ENCODE assay signal across 14 cellular contexts in genomic region chr7:98249106-98249505, GRCh38. TPM values are rescaled to one million over a fixed set of nuclear protein-coding genes. Genes with fewer than 3 reads are reported as not detected.
A peak's percentile ranks its signal among the peaks of the same experiment; 100 is the strongest.
DNase-seq lines count a peak whose midpoint lies in the region; ATAC-seq, FAIRE-seq and TF ChIP-seq lines count a peak whose summit lies in the region.
"Had no signal": no experiment of that assay in that cellular context is flagged by ENCODE, and none has a peak within 500 bp of the region (broad histone marks: within the 10 kb centered on the region; RNA-seq: fewer than 3 reads in every experiment).

No MANE protein-coding gene starts in this region.

- H3K4me1 Mint-ChIP-seq in stimulated activated naive CD8-positive, alpha-beta T cell treated with anti-CD3 and anti-CD28 coated beads, Interleukin-15, Interleukin-2, amounts not matched to agents 100 ng/mL and 50 ng/mL, for 24 hours (ENCODE audit: low read depth), result peaks cover 49% of the 10 kb centered on the region
- peaks cover 23% of the 10 kb centered on the region for H3K4me1 Mint-ChIP-seq in WTC11

- peaks cover 11% of the 10 kb centered on the region for H3K36me3 Mint-ChIP-seq in stimulated activated naive CD8-positive, alpha-beta T cell treated with anti-CD3 and anti-CD28 coated beads, Interleukin-15, Interleukin-2, amounts not matched to agents 100 ng/mL and 50 ng/mL, for 24 hours (ENCODE audit: low read depth)
- H3K36me3 Mint-ChIP-seq in WTC11, result no peaks in the 10 kb centered on the region; the same call in 1 of the 2 replicates

- no peaks in the 10 kb centered on the region for H3K9me3 Mint-ChIP-seq in stimulated activated naive CD8-positive, alpha-beta T cell treated with anti-CD3 and anti-CD28 coated beads, Interleukin-15, Interleukin-2, amounts not matched to agents 100 ng/mL and 50 ng/mL, for 24 hours
- H3K9me3 Mint-ChIP-seq in WTC11, result no peaks in the 10 kb centered on the region

- no peak overlapping the region for H3K9ac ChIP-seq in HepG2 (ENCODE audit: insufficient read depth, low read depth, low read length)

- H3K4me2 ChIP-seq in HepG2 (ENCODE audit: low read depth, low read length), result no peak overlapping the region

- TF ChIP-seq POLR2A in HepG2 (IDR thresholded peaks at IDR 0.05; ENCODE audit: insufficient read depth in 1 of 2, low read depth in 2 of 2, low read length in 2 of 2), result no peak

- intact Hi-C loops in HepG2 (cut with micrococcal nuclease; ENCODE audit: unreplicated experiment), result no loop called here

- DNase-seq in stimulated activated naive CD8-positive, alpha-beta T cell treated with anti-CD3 and anti-CD28 coated beads, Interleukin-15, Interleukin-2, amounts not matched to agents 100 U/mL and 50 U/mL, for 24 hours, result no peak
- DNase-seq in WTC11 (ENCODE audit: low spot score), result no peak
- DNase-seq in HepG2 (ENCODE audit: low spot score), result no peak
- no peak for DNase-seq in GM03348 (ENCODE audit: low spot score)
- DNase-seq: activated CD4-positive, alpha-beta T cell treated with anti-CD3 and anti-CD28 coated beads for 48 hours; Calu3; NCI-H1092 treated with DMSO at 0.1 percent for 48 hours; testis had no signal

- H3K27ac ChIP-seq in HepG2 (ENCODE audit: extremely low read length, insufficient read depth, low read length), result no peak overlapping the region
- H3K27ac ChIP-seq: cardiac muscle cell, testis had no signal

- H4K20me1 ChIP-seq in HepG2 (ENCODE audit: insufficient read depth, low read length), result no peaks in the 10 kb centered on the region

- peaks cover 19% of the 10 kb centered on the region for H3K4me1 ChIP-seq in HepG2 (ENCODE audit: insufficient read depth, low read length)

- no peak overlapping the region for H2AFZ ChIP-seq in HepG2 (ENCODE audit: low read length)

- no peaks in the 10 kb centered on the region; a peak in 1 of 5 replicates for H3K27me3 ChIP-seq in HepG2 (ENCODE audit: control insufficient read depth in 1 of 2, insufficient read depth in 2 of 2, low read length in 2 of 2)
- H3K27me3 ChIP-seq: cardiac muscle cell, testis had no signal

- H3K27ac Mint-ChIP-seq in stimulated activated naive CD8-positive, alpha-beta T cell treated with anti-CD3 and anti-CD28 coated beads, Interleukin-15, Interleukin-2, amounts not matched to agents 100 ng/mL and 50 ng/mL, for 24 hours, result peak overlapping the region; percentile 93
- H3K27ac Mint-ChIP-seq in WTC11, result no peak overlapping the region

- no peaks in the 10 kb centered on the region for H3K27me3 Mint-ChIP-seq in stimulated activated naive CD8-positive, alpha-beta T cell treated with anti-CD3 and anti-CD28 coated beads, Interleukin-15, Interleukin-2, amounts not matched to agents 100 ng/mL and 50 ng/mL, for 24 hours
- no peaks in the 10 kb centered on the region for H3K27me3 Mint-ChIP-seq in WTC11 (ENCODE audit: low read depth)

- TF ChIP-seq CTCF in WTC11 (IDR thresholded peaks at IDR 0.05), result no peak
- no peak for TF ChIP-seq CTCF in HepG2 (CRISPR knock-in tag; IDR thresholded peaks at IDR 0.05)

- CTCF ChIA-PET in WTC11 (lab: Charles Lee) (interaction anchor here (0.7 to 1.3 kb wide), 3 partner anchors 10 to 497 kb away, joined by 3 to 6 read pairs (median 3); no protein-coding TSS in a partner anchor), HepG2 (lab: Yijun Ruan, JAX; ENCODE audit: low intra/inter-chr PET ratio, low total read pairs) (no interaction called here)

- in situ Hi-C loops in HepG2 (cut with HindIII; ENCODE audit: extremely low pct_ligation_motif_present, low pct_unique_long_range_greater_than_20kb), result no loop called here

- H3K79me2 ChIP-seq in HepG2 (ENCODE audit: insufficient read depth, low read length), result peaks cover 15% of the 10 kb centered on the region

- WGBS in HepG2 (ENCODE audit: low lambda C conversion rate), result 92% methylated on average over 6 of the region's 6 CpGs

- POLR2A ChIA-PET in WTC11 (lab: Charles Lee), result interaction anchor here (0.6 kb wide), 1 partner anchor 16 kb away, joined by 4 read pairs; no protein-coding TSS in a partner anchor
- POLR2A ChIA-PET in HepG2 (lab: Yijun Ruan, JAX), result no interaction called here

- BruUV-seq in HepG2 (replicated peaks; lab: Mats Ljungman, UMichigan), result no TSS peak

- no peak overlapping the region for H3K4me3 ChIP-seq in HepG2 (replicated peaks in 1 of 3; ENCODE audit: insufficient read depth in 1 of 3, low read depth in 2 of 3, low read length in 3 of 3)
- H3K4me3 ChIP-seq: cardiac muscle cell, testis had no signal

- peak overlapping the region; percentile 48 for H3K4me3 Mint-ChIP-seq in stimulated activated naive CD8-positive, alpha-beta T cell treated with anti-CD3 and anti-CD28 coated beads, Interleukin-15, Interleukin-2, amounts not matched to agents 100 ng/mL and 50 ng/mL, for 24 hours
- H3K4me3 Mint-ChIP-seq in WTC11, result no peak overlapping the region

- no peaks in the 10 kb centered on the region for H3K36me3 ChIP-seq in HepG2 (replicated peaks in 1 of 2; ENCODE audit: control insufficient read depth in 1 of 2, insufficient read depth in 2 of 2, low read length in 2 of 2)
- H3K36me3 ChIP-seq: cardiac muscle cell had no signal

- ATAC-seq in stimulated activated naive CD8-positive, alpha-beta T cell treated with anti-CD3 and anti-CD28 coated beads, Interleukin-15, Interleukin-2, amounts not matched to agents 100 U/mL and 50 U/mL, for 24 hours, result no peak
- ATAC-seq in WTC11, result no peak
- no peak for ATAC-seq in HepG2
- no peak for ATAC-seq in HG03159 (IDR thresholded peaks at IDR 0.05; ENCODE audit: unreplicated experiment)
- ATAC-seq in GM18511 (IDR thresholded peaks at IDR 0.05; ENCODE audit: unreplicated experiment), result no peak
- ATAC-seq in HG03196 (IDR thresholded peaks at IDR 0.05; ENCODE audit: unreplicated experiment), result no peak

- FAIRE-seq in HepG2 (lab: Jason Lieb, UNC), result no peak
- FAIRE-seq: H1 had no signal

- TF ChIP-seq EP300 in HepG2 (IDR thresholded peaks at IDR 0.05; ENCODE audit: low read depth in 2 of 2, low read length in 2 of 2) (no peak), HepG2 (CRISPR knock-in tag; IDR thresholded peaks at IDR 0.05; ENCODE audit: borderline replicate concordance) (no peak)

- no peak for TF ChIP-seq RAD21 in HepG2 (CRISPR knock-in tag; IDR thresholded peaks at IDR 0.05)

- no peaks in the 10 kb centered on the region for H3K9me3 ChIP-seq in HepG2 (ENCODE audit: low read length)
- H3K9me3 ChIP-seq: testis had no signal

RNA-seq across cellular contexts. Expression of gene TECPR1, which starts 2.9 kb away (rescaled TPM):
- total RNA-seq in WTC11 (2021) (17.6 to 21.5 TPM (median 18.4 TPM) in 3 replicates), HepG2 (2016; rRNA removed; fragmentation: Illumina TruSeq; extraction: Trizol) (6.3 and 8.3 TPM in 2 replicates)
- total RNA-seq in HepG2 (2016; cell fraction: cytosol; rRNA removed; fragmentation: Illumina TruSeq; extraction: Trizol; ENCODE audit: low read depth), result 1.5 and 2.3 TPM in 2 replicates
- total RNA-seq in HepG2 (2016; cell fraction: insoluble cytoplasmic fraction; rRNA removed; fragmentation: Illumina TruSeq; extraction: Trizol), result 5.7 and 9.5 TPM in 2 replicates
- total RNA-seq in HepG2 (2016; cell fraction: membrane; rRNA removed; fragmentation: Illumina TruSeq; extraction: Trizol), result 2.0 and 2.8 TPM in 2 replicates
- 10.0 and 10.5 TPM in 2 replicates for total RNA-seq in HepG2 (2016; cell fraction: nucleus; rRNA removed; fragmentation: Illumina TruSeq; extraction: Trizol)
- 2.3 and 2.5 TPM in 2 replicates for polyA plus RNA-seq in HepG2 (2011; rRNA removed)
- polyA plus RNA-seq in HepG2 (2011; cell fraction: cytosol; rRNA removed), result 1.4 and 2.3 TPM in 2 replicates
- polyA plus RNA-seq in HepG2 (2011; cell fraction: nucleus; rRNA removed), result 15.9 and 17.4 TPM in 2 replicates
- 4.7 and 7.6 TPM in 2 replicates for polyA plus RNA-seq in HepG2 (2012)
- 0.37 and 0.40 TPM in 2 replicates for polyA plus RNA-seq in HepG2 (2016; cell fraction: cytosol; fragmentation: Illumina TruSeq; extraction: Trizol; ENCODE audit: low read depth)
- polyA plus RNA-seq in HepG2 (2016; cell fraction: insoluble cytoplasmic fraction; fragmentation: Illumina TruSeq; extraction: Trizol; ENCODE audit: low read depth), result 2.7 and 2.9 TPM in 2 replicates
- polyA plus RNA-seq in HepG2 (2016; cell fraction: membrane; fragmentation: Illumina TruSeq; extraction: Trizol; ENCODE audit: low read depth), result 0.61 and 0.71 TPM in 2 replicates
- 15.6 and 16.9 TPM in 2 replicates for polyA plus RNA-seq in HepG2 (2016; cell fraction: nucleus; fragmentation: Illumina TruSeq; extraction: Trizol; ENCODE audit: insufficient read depth, low read depth)
- 2.3 and 6.5 TPM in 2 replicates for polyA minus RNA-seq in HepG2 (2011; rRNA and poly(A)+ RNA removed; ENCODE audit: low replicate concordance)
- polyA minus RNA-seq in HepG2 (2011; cell fraction: cytosol; rRNA and poly(A)+ RNA removed), result 2.5 and 4.0 TPM in 2 replicates
- polyA minus RNA-seq in HepG2 (2011; cell fraction: nucleus; rRNA and poly(A)+ RNA removed), result 5.9 and 7.1 TPM in 2 replicates

RNA-seq across cellular contexts. Expression of gene BRI3, which starts 32.4 kb away (rescaled TPM):
- total RNA-seq in WTC11 (2021) (108 to 112 TPM (median 110 TPM) in 3 replicates), HepG2 (2016; rRNA removed; fragmentation: Illumina TruSeq; extraction: Trizol) (37.2 and 54.0 TPM in 2 replicates)
- total RNA-seq in HepG2 (2016; cell fraction: cytosol; rRNA removed; fragmentation: Illumina TruSeq; extraction: Trizol; ENCODE audit: low read depth), result 362 and 379 TPM in 2 replicates
- 32.4 and 58.8 TPM in 2 replicates for total RNA-seq in HepG2 (2016; cell fraction: insoluble cytoplasmic fraction; rRNA removed; fragmentation: Illumina TruSeq; extraction: Trizol)
- total RNA-seq in HepG2 (2016; cell fraction: membrane; rRNA removed; fragmentation: Illumina TruSeq; extraction: Trizol), result 234 and 253 TPM in 2 replicates
- 25.6 and 29.4 TPM in 2 replicates for total RNA-seq in HepG2 (2016; cell fraction: nucleus; rRNA removed; fragmentation: Illumina TruSeq; extraction: Trizol)
- 103 and 113 TPM in 2 replicates for polyA plus RNA-seq in HepG2 (2011; rRNA removed)
- 80.0 TPM in 2 replicates for polyA plus RNA-seq in HepG2 (2011; cell fraction: cytosol; rRNA removed)
- 27.5 and 33.8 TPM in 2 replicates for polyA plus RNA-seq in HepG2 (2011; cell fraction: nucleus; rRNA removed)
- polyA plus RNA-seq in HepG2 (2012), result 83.2 and 95.1 TPM in 2 replicates
- polyA plus RNA-seq in HepG2 (2016; cell fraction: cytosol; fragmentation: Illumina TruSeq; extraction: Trizol; ENCODE audit: low read depth), result 889 and 952 TPM in 2 replicates
- 61.2 and 81.9 TPM in 2 replicates for polyA plus RNA-seq in HepG2 (2016; cell fraction: insoluble cytoplasmic fraction; fragmentation: Illumina TruSeq; extraction: Trizol; ENCODE audit: low read depth)
- 488 and 495 TPM in 2 replicates for polyA plus RNA-seq in HepG2 (2016; cell fraction: membrane; fragmentation: Illumina TruSeq; extraction: Trizol; ENCODE audit: low read depth)
- polyA plus RNA-seq in HepG2 (2016; cell fraction: nucleus; fragmentation: Illumina TruSeq; extraction: Trizol; ENCODE audit: insufficient read depth, low read depth), result 59.1 and 78.9 TPM in 2 replicates
- polyA minus RNA-seq in HepG2 (2011; rRNA and poly(A)+ RNA removed; ENCODE audit: low replicate concordance), result 61.6 and 63.3 TPM in 2 replicates
- polyA minus RNA-seq in HepG2 (2011; cell fraction: cytosol; rRNA and poly(A)+ RNA removed), result 27.4 and 34.8 TPM in 2 replicates
- polyA minus RNA-seq in HepG2 (2011; cell fraction: nucleus; rRNA and poly(A)+ RNA removed), result 22.8 and 23.6 TPM in 2 replicates

RNA-seq across cellular contexts. Expression of gene BHLHA15, which starts 37.9 kb away (rescaled TPM):
- total RNA-seq in WTC11 (2021) (2.7 to 3.3 TPM (median 2.8 TPM) in 3 replicates), HepG2 (2016; rRNA removed; fragmentation: Illumina TruSeq; extraction: Trizol) (4.4 and 6.1 TPM in 2 replicates)
- total RNA-seq in HepG2 (2016; cell fraction: cytosol; rRNA removed; fragmentation: Illumina TruSeq; extraction: Trizol; ENCODE audit: low read depth), result 0.44 and 1.3 TPM in 2 replicates
- total RNA-seq in HepG2 (2016; cell fraction: insoluble cytoplasmic fraction; rRNA removed; fragmentation: Illumina TruSeq; extraction: Trizol), result 4.0 and 5.3 TPM in 2 replicates
- 2.9 and 3.3 TPM in 2 replicates for total RNA-seq in HepG2 (2016; cell fraction: membrane; rRNA removed; fragmentation: Illumina TruSeq; extraction: Trizol)
- 3.8 and 5.3 TPM in 2 replicates for total RNA-seq in HepG2 (2016; cell fraction: nucleus; rRNA removed; fragmentation: Illumina TruSeq; extraction: Trizol)
- 1.9 and 2.3 TPM in 2 replicates for polyA plus RNA-seq in HepG2 (2011; rRNA removed)
- polyA plus RNA-seq in HepG2 (2011; cell fraction: cytosol; rRNA removed), result 2.0 and 3.2 TPM in 2 replicates
- polyA plus RNA-seq in HepG2 (2011; cell fraction: nucleus; rRNA removed), result 2.5 and 3.0 TPM in 2 replicates
- polyA plus RNA-seq in HepG2 (2012), result 0.83 and 1.6 TPM in 2 replicates
- 0.18 and 0.37 TPM in 2 replicates for polyA plus RNA-seq in HepG2 (2016; cell fraction: cytosol; fragmentation: Illumina TruSeq; extraction: Trizol; ENCODE audit: low read depth)
- 2.3 and 3.1 TPM in 2 replicates for polyA plus RNA-seq in HepG2 (2016; cell fraction: insoluble cytoplasmic fraction; fragmentation: Illumina TruSeq; extraction: Trizol; ENCODE audit: low read depth)
- 0.77 and 1.0 TPM in 2 replicates for polyA plus RNA-seq in HepG2 (2016; cell fraction: membrane; fragmentation: Illumina TruSeq; extraction: Trizol; ENCODE audit: low read depth)
- 3.6 and 4.4 TPM in 2 replicates for polyA plus RNA-seq in HepG2 (2016; cell fraction: nucleus; fragmentation: Illumina TruSeq; extraction: Trizol; ENCODE audit: insufficient read depth, low read depth)
- polyA minus RNA-seq in HepG2 (2011; rRNA and poly(A)+ RNA removed; ENCODE audit: low replicate concordance), result 2.7 TPM in 1 of 2 replicates, not detected in the other
- polyA minus RNA-seq in HepG2 (2011; cell fraction: cytosol; rRNA and poly(A)+ RNA removed), result 2.5 and 3.4 TPM in 2 replicates
- polyA minus RNA-seq in HepG2 (2011; cell fraction: nucleus; rRNA and poly(A)+ RNA removed), result 1.8 and 2.7 TPM in 2 replicates
- polyA plus RNA-seq: cardiac muscle cell had no signal
